ENCODE assay signal across 9 cellular contexts in genomic region chr21:21003701-21004100, GRCh38. TPM values are rescaled to one million over a fixed set of nuclear protein-coding genes. Genes with fewer than 3 reads are reported as not detected.
DNase-seq lines count a peak whose midpoint lies in the region; ATAC-seq and TF ChIP-seq lines count a peak whose summit lies in the region.
"Had no signal": no experiment of that assay in that cellular context is flagged by ENCODE, and none has a peak within 500 bp of the region (broad histone marks: within the 10 kb centered on the region; RNA-seq: fewer than 3 reads in every experiment).

No MANE protein-coding gene starts in this region.

- no peak overlapping the region for H3K4me2 ChIP-seq in SK-N-SH

- H3K4me3 ChIP-seq in SK-N-SH (ENCODE audit: low read depth in 2 of 2, low read length in 1 of 2), result peak overlapping the region in 1 of 2 experiments; percentile 40; a peak in 1 of 4 replicates
- H3K4me3 ChIP-seq in brain microvascular endothelial cell (ENCODE audit: low read depth, low read length), result no peak overlapping the region
- H3K4me3 ChIP-seq: SK-N-MC had no signal

- no peaks in the 10 kb centered on the region for H3F3A ChIP-seq in SK-N-SH (replicated peaks; ENCODE audit: insufficient read depth)

- no peak overlapping the region for H3K9ac ChIP-seq in SK-N-SH

- no peak overlapping the region for H2AFZ ChIP-seq in SK-N-SH (ENCODE audit: low read depth)

- no peak for ATAC-seq in SK-N-SH treated with all-trans-retinoic acid at 6 μM for 48 hours
- ATAC-seq in stimulated activated effector memory CD8-positive, alpha-beta T cell treated with anti-CD3 and anti-CD28 coated beads, Interleukin-12 subunit alpha, Interleukin-12 subunit beta, amount 100 ng/mL, for 72 hours, result no peak
- no peak for ATAC-seq in HG03039 (IDR thresholded peaks at IDR 0.05; ENCODE audit: unreplicated experiment)

- POLR2A ChIA-PET in SK-N-SH (lab: Yijun Ruan, JAX), result no interaction called here

- H3K4me1 Mint-ChIP-seq in stimulated activated effector memory CD8-positive, alpha-beta T cell treated with anti-CD3 and anti-CD28 coated beads, Interleukin-12 subunit alpha, Interleukin-12 subunit beta, amount 100 ng/mL, for 72 hours, result no peaks in the 10 kb centered on the region

- DNase-seq in SK-N-SH, result peak; percentile 31
- DNase-seq in NCI-H2227 treated with DMSO at 0.1 percent for 48 hours (lab: John Stamatoyannopoulos, UW), result peak; percentile 82
- DNase-seq in brain microvascular endothelial cell, result peak; percentile 12
- DNase-seq in putamen (ENCODE audit: low spot score), result peak; percentile 23
- no peak for DNase-seq in DMS79 treated with DMSO at 0.1 percent for 48 hours (lab: John Stamatoyannopoulos, UW)
- DNase-seq in stimulated activated effector memory CD8-positive, alpha-beta T cell treated with anti-CD3 and anti-CD28 coated beads, Interleukin-12 subunit alpha, Interleukin-12 subunit beta, amount 100 ng/mL, for 72 hours (ENCODE audit: low spot score in 2 of 2), result no peak

- TF ChIP-seq EP300 in SK-N-SH (IDR thresholded peaks at IDR 0.05; ENCODE audit: borderline replicate concordance in 1 of 2, low read depth in 1 of 2, low read length in 1 of 2), result no peak

- H3K4me1 ChIP-seq in SK-N-SH (ENCODE audit: control insufficient read depth in 1 of 2, insufficient read depth in 2 of 2, low read depth in 1 of 2, low read length in 1 of 2), result no peaks in the 10 kb centered on the region; a peak in 1 of 4 replicates

- CTCF ChIA-PET in SK-N-SH (lab: Yijun Ruan, JAX), result interaction anchor here (0.6 to 7.9 kb wide), 12 partner anchors 10 to 1789 kb away, joined by 3 to 51 read pairs (median 3); no protein-coding TSS in a partner anchor

- no peaks in the 10 kb centered on the region for H3K27me3 ChIP-seq in SK-N-SH (ENCODE audit: insufficient read depth)
- H3K27me3 ChIP-seq in brain microvascular endothelial cell (replicated peaks), result no peaks in the 10 kb centered on the region

- no peak overlapping the region for H3K27ac Mint-ChIP-seq in stimulated activated effector memory CD8-positive, alpha-beta T cell treated with anti-CD3 and anti-CD28 coated beads, Interleukin-12 subunit alpha, Interleukin-12 subunit beta, amount 100 ng/mL, for 72 hours

- H3K4me3 Mint-ChIP-seq in stimulated activated effector memory CD8-positive, alpha-beta T cell treated with anti-CD3 and anti-CD28 coated beads, Interleukin-12 subunit alpha, Interleukin-12 subunit beta, amount 100 ng/mL, for 72 hours, result no peak overlapping the region

- H3K9me3 ChIP-seq in SK-N-SH, result no peaks in the 10 kb centered on the region

- no peaks in the 10 kb centered on the region for H3K9me3 Mint-ChIP-seq in stimulated activated effector memory CD8-positive, alpha-beta T cell treated with anti-CD3 and anti-CD28 coated beads, Interleukin-12 subunit alpha, Interleukin-12 subunit beta, amount 100 ng/mL, for 72 hours

- H3K9me2 ChIP-seq in SK-N-SH, result no peaks in the 10 kb centered on the region

- H3K27ac ChIP-seq in SK-N-SH (ENCODE audit: low read depth in 2 of 2, low read length in 1 of 2) (no peak overlapping the region), brain microvascular endothelial cell (no peak overlapping the region)
- H3K27ac ChIP-seq: SK-N-MC had no signal

- in situ Hi-C loops in brain microvascular endothelial cell (cut with HindIII; ENCODE audit: low pct_ligation_motif_present, low sequenced_read_pairs), result no loop called here

- WGBS in SK-N-SH (ENCODE audit: low lambda C conversion rate), result 58% methylated on average over 4 of the region's 4 CpGs

- H4K20me1 ChIP-seq in SK-N-SH (ENCODE audit: insufficient read depth), result no peaks in the 10 kb centered on the region

- H3K36me3 ChIP-seq in SK-N-SH (replicated peaks in 1 of 2; ENCODE audit: control insufficient read depth in 1 of 2, insufficient read depth in 2 of 2, low read length in 1 of 2) (no peaks in the 10 kb centered on the region), brain microvascular endothelial cell (replicated peaks) (no peaks in the 10 kb centered on the region)

- no peaks in the 10 kb centered on the region for H3K79me2 ChIP-seq in SK-N-SH (ENCODE audit: insufficient read depth)

- TF ChIP-seq CTCF in SK-N-SH (IDR thresholded peaks at IDR 0.05), result peak; percentile 71
- TF ChIP-seq CTCF in brain microvascular endothelial cell (IDR thresholded peaks at IDR 0.05; ENCODE audit: low read depth, low read length, missing control alignments), result peak; percentile 48

- peak; percentile 64 for TF ChIP-seq RAD21 in SK-N-SH (IDR thresholded peaks at IDR 0.05; ENCODE audit: low read length)

- no peaks in the 10 kb centered on the region for H3K36me3 Mint-ChIP-seq in stimulated activated effector memory CD8-positive, alpha-beta T cell treated with anti-CD3 and anti-CD28 coated beads, Interleukin-12 subunit alpha, Interleukin-12 subunit beta, amount 100 ng/mL, for 72 hours

TF ChIP-seq in SK-N-SH, 30 proteins besides CTCF, POLR2A, EP300 and RAD21:
- TF ChIP-seq ELF1 (IDR thresholded peaks at IDR 0.05), result no peak
- TF ChIP-seq SMC3 (IDR thresholded peaks at IDR 0.05; ENCODE audit: low read depth, low read length), result peak; percentile 48

TF ChIP-seq in SK-N-SH treated with all-trans-retinoic acid at 6 μM for 48 hours, 23 proteins besides CTCF, POLR2A, EP300 and RAD21:
- TF ChIP-seq POU6F1 (CRISPR knock-in tag; IDR thresholded peaks at IDR 0.05; ENCODE audit: borderline replicate concordance, low read depth) (no peak), RARB (CRISPR knock-in tag; IDR thresholded peaks at IDR 0.05) (no peak)

RNA-seq across cellular contexts. Expression of gene NCAM2, which starts 5.5 kb away (rescaled TPM):
- 2.1 and 4.1 TPM in 2 replicates for polyA plus RNA-seq in SK-N-SH (2012; rRNA removed)
- polyA plus RNA-seq in SK-N-SH (2012; cell fraction: cytosol; rRNA removed), result 4.0 and 4.3 TPM in 2 replicates
- polyA plus RNA-seq in SK-N-SH (2012; cell fraction: nucleus; rRNA removed), result 1.4 and 2.7 TPM in 2 replicates

Comparison
In these comparisons a context has a peak if more than half of its experiments do, and no peak if none do; other contexts are left out.
1. DNase-seq: peak in SK-N-SH (single experiment), NCI-H2227 treated with DMSO at 0.1 percent for 48 hours (single experiment), brain microvascular endothelial cell (single experiment) and putamen (single experiment); none in DMS79 treated with DMSO at 0.1 percent for 48 hours (single experiment) and stimulated activated effector memory CD8-positive, alpha-beta T cell treated with anti-CD3 and anti-CD28 coated beads, Interleukin-12 subunit alpha, Interleukin-12 subunit beta, amount 100 ng/mL, for 72 hours (0 of 2).